In genomic region chr20:3758566-3758965, GRCh38 we compare ENCODE assay signal across 20 cellular contexts. TPM values are rescaled to one million over a fixed set of nuclear protein-coding genes. Genes with fewer than 3 reads are reported as not detected.
"Had no signal": no experiment of that assay in that cellular context is flagged by ENCODE, and none has a peak within 500 bp of the region (broad histone marks: within the 10 kb centered on the region; RNA-seq: fewer than 3 reads in every experiment).

No MANE protein-coding gene starts in this region.

- DNase-seq: activated CD4-positive, alpha-beta T cell treated with anti-CD3 and anti-CD28 coated beads, Interleukin-2, amount 50 U/mL, for 4 hours; activated effector memory CD4-positive, alpha-beta T cell treated with anti-CD3 and anti-CD28 coated beads, Interleukin-2, amount 50 U/mL, for 16 hours; activated naive CD4-positive, alpha-beta T cell treated with anti-CD3 and anti-CD28 coated beads, Interleukin-2, amount 50 U/mL, for 16 hours; activated T-cell treated with anti-CD3 and anti-CD28 coated beads, Interleukin-2, amount 50 U/mL, for 72 hours; hippocampal formation; islet precursor cell; mammary epithelial cell; ovary; stimulated activated CD4-positive, alpha-beta T cell treated with anti-CD3 and anti-CD28 coated beads, Interleukin-12 subunit alpha, Interleukin-12 subunit beta, amount 100 ng/mL, for 4 hours; stimulated activated CD4-positive, alpha-beta T cell treated with anti-CD3 and anti-CD28 coated beads, Interleukin-1b, Interleukin-23, amount 100 ng/mL, for 48 hours; stimulated activated CD8-positive, alpha-beta memory T cell treated with anti-CD3 and anti-CD28 coated beads, Interleukin-4, amount 100 ng/mL, for 48 hours; stimulated activated naive CD4-positive, alpha-beta T cell had no signal

- H3K27me3 Mint-ChIP-seq: type B pancreatic cell had no signal

- H3K27ac ChIP-seq: ascending aorta, ovary had no signal

- H3K9me3 Mint-ChIP-seq: activated T-cell treated with anti-CD3 and anti-CD28 coated beads, Interleukin-2, amount 50 U/mL, for 72 hours; T-helper 2 cell treated with Interferon-gamma antibody and Interleukin-4, amounts not matched to agents 5 μg/mL and 100 μg/mL, for 36 hours; type B pancreatic cell had no signal

- H3K27me3 ChIP-seq: ascending aorta, ovary had no signal

- H3K27ac Mint-ChIP-seq: activated T-cell treated with anti-CD3 and anti-CD28 coated beads, Interleukin-2, amount 50 U/mL, for 72 hours; T-helper 2 cell treated with Interferon-gamma antibody and Interleukin-4, amounts not matched to agents 5 μg/mL and 100 μg/mL, for 36 hours; type B pancreatic cell had no signal

- H3K36me3 ChIP-seq: ascending aorta, ovary had no signal

- H3K4me3 ChIP-seq: ascending aorta, coronary artery, ovary had no signal

- ATAC-seq: activated T-cell treated with anti-CD3 and anti-CD28 coated beads, Interleukin-2, amount 50 U/mL, for 72 hours; left lobe of liver had no signal

- H3K4me1 ChIP-seq: ascending aorta had no signal

- H3K4me3 Mint-ChIP-seq: activated T-cell treated with anti-CD3 and anti-CD28 coated beads, Interleukin-2, amount 50 U/mL, for 72 hours; T-helper 2 cell treated with Interferon-gamma antibody and Interleukin-4, amounts not matched to agents 5 μg/mL and 100 μg/mL, for 36 hours; type B pancreatic cell had no signal

- H3K9me3 ChIP-seq: ascending aorta, ovary had no signal

RNA-seq across cellular contexts. Expression of gene SPEF1, which starts 22.7 kb away (rescaled TPM):
- total RNA-seq: ascending aorta had no signal

RNA-seq across cellular contexts. Expression of gene HSPA12B, which starts 26.1 kb away (rescaled TPM):
- total RNA-seq: activated CD8-positive, alpha-beta memory T cell treated with anti-CD3 and anti-CD28 coated beads for 36 hours; activated T-cell treated with anti-CD3 and anti-CD28 coated beads, Interleukin-2, amount 50 U/mL, for 72 hours; mammary epithelial cell; myocyte had no signal
- polyA plus RNA-seq: mammary epithelial cell, neural cell had no signal
